Comparison of ENCODE assay signal across 2 cellular contexts in genomic region chr2:236172238-236172865, GRCh38.
TF ChIP-seq lines count a peak whose summit lies in the region.

No MANE protein-coding gene starts in this region.

TF ChIP-seq in SK-N-SH, 30 proteins besides CTCF, POLR2A, EP300 and RAD21 (continued from another document):
- no peak for TF ChIP-seq MAX (IDR thresholded peaks at IDR 0.05; ENCODE audit: low read depth)
TF ChIP-seq in SK-N-SH: peak in this region for 1.

TF ChIP-seq in SK-N-SH treated with all-trans-retinoic acid at 6 μM for 48 hours, 23 proteins besides CTCF, POLR2A, EP300 and RAD21 (continued from another document):
- TF ChIP-seq TSHZ2 (CRISPR knock-in tag; IDR thresholded peaks at IDR 0.05) = no peak
- TF ChIP-seq ZNF8 (CRISPR knock-in tag; IDR thresholded peaks at IDR 0.05) = no peak
- no peak for TF ChIP-seq GLIS3 (CRISPR knock-in tag; IDR thresholded peaks at IDR 0.05)
- no peak for TF ChIP-seq ZNF70 (CRISPR knock-in tag; IDR thresholded peaks at IDR 0.05)
- no peak for TF ChIP-seq ZFP3 (CRISPR knock-in tag; IDR thresholded peaks at IDR 0.05)
- TF ChIP-seq PPARA (CRISPR knock-in tag; IDR thresholded peaks at IDR 0.05; ENCODE audit: borderline replicate concordance) = no peak
- no peak for TF ChIP-seq ARNTL (CRISPR knock-in tag; IDR thresholded peaks at IDR 0.05; ENCODE audit: borderline replicate concordance, low read depth)
- no peak for TF ChIP-seq CSRNP3 (CRISPR knock-in tag; IDR thresholded peaks at IDR 0.05)
- no peak for TF ChIP-seq ZFP30 (CRISPR knock-in tag; IDR thresholded peaks at IDR 0.05)
- TF ChIP-seq TOX (CRISPR knock-in tag; IDR thresholded peaks at IDR 0.05; ENCODE audit: borderline replicate concordance) = no peak
- TF ChIP-seq ESRRG (CRISPR knock-in tag; IDR thresholded peaks at IDR 0.05) = no peak
TF ChIP-seq in SK-N-SH treated with all-trans-retinoic acid at 6 μM for 48 hours: peak in this region for 0.
